8 cellular contexts compared by ENCODE assay signal in genomic region chr1:66445492-66446181, GRCh38.
A peak's percentile ranks its signal among the peaks of the same experiment; 100 is the strongest.
DNase-seq lines count a peak whose midpoint lies in the region; ATAC-seq and TF ChIP-seq lines count a peak whose summit lies in the region.

No MANE protein-coding gene starts in this region.

- H3K4me3 ChIP-seq in lower leg skin (ENCODE audit: low read depth, poor library complexity, severe bottlenecking): no peak overlapping the region

- peak overlapping the region; percentile 12 for H3K4me3 Mint-ChIP-seq in CD4-positive, alpha-beta T cell

- peak; percentile 31 to 58 (median 45) for DNase-seq in CD4-positive, alpha-beta T cell
- peak; percentile 28 for DNase-seq in activated T-cell treated with anti-CD3 and anti-CD28 coated beads for 1 hour (ENCODE audit: low read depth)
- peak; percentile 34 to 45 for DNase-seq in left colon
- peak; percentile 23 for DNase-seq in stimulated activated CD8-positive, alpha-beta memory T cell treated with anti-CD3 and anti-CD28 coated beads, Interleukin-12 subunit alpha, Interleukin-12 subunit beta, amount 100 ng/mL, for 1 hour (ENCODE audit: low read depth)
- no peak for DNase-seq in superior temporal gyrus (ENCODE audit: extremely low spot score)
- DNase-seq in lower leg skin (ENCODE audit: low spot score in 2 of 2): no peak

- H3K9me3 ChIP-seq in CD4-positive, alpha-beta T cell (ENCODE audit: control insufficient read depth, low read length): no peaks in the 10 kb centered on the region

- peaks cover 24% of the 10 kb centered on the region for H3K4me1 Mint-ChIP-seq in CD4-positive, alpha-beta T cell (ENCODE audit: low read depth)

- peak overlapping the region; percentile 63 for H3K27ac ChIP-seq in CD4-positive, alpha-beta T cell (ENCODE audit: low read depth, low read length)

- peak overlapping the region; percentile 86 for H3K27ac Mint-ChIP-seq in CD4-positive, alpha-beta T cell

- H3K27me3 ChIP-seq in CD4-positive, alpha-beta T cell (ENCODE audit: control insufficient read depth, insufficient read depth, low read length): no peaks in the 10 kb centered on the region

- intact Hi-C loops in CD4-positive, alpha-beta T cell (cut with DNase I, micrococcal nuclease): loop anchor here (1.0 to 5.0 kb wide), 9 partner anchors 73 to 1018 kb away; no protein-coding TSS in a partner anchor
- intact Hi-C loops in left colon (cut with DNase I, micrococcal nuclease): loop anchor here in 1 of 2 donors (2.0 to 10.0 kb wide), 2 partner anchors 189 to 491 kb away; no protein-coding TSS in a partner anchor
- intact Hi-C loops in lower leg skin (cut with DNase I; ENCODE audit: low total_unique reads): no loop called here

- no peaks in the 10 kb centered on the region for H3K27me3 Mint-ChIP-seq in CD4-positive, alpha-beta T cell

- H3K9me3 Mint-ChIP-seq in CD4-positive, alpha-beta T cell: no peaks in the 10 kb centered on the region

- no peaks in the 10 kb centered on the region for H3K36me3 Mint-ChIP-seq in CD4-positive, alpha-beta T cell (ENCODE audit: low read depth)

- POLR2A ChIA-PET in CD4-positive, alpha-beta T cell (lab: Charles Lee): interaction anchor here (0.7 to 3.2 kb wide), 22 partner anchors 9 to 1192 kb away, joined by 3 to 26 read pairs (median 5); no protein-coding TSS in a partner anchor

- WGBS in lower leg skin, 2 donors: 82 to 85% methylated on average over 5 of the region's 5 CpGs

- peak; percentile 4 for TF ChIP-seq CTCF in CD4-positive, alpha-beta T cell (IDR thresholded peaks at IDR 0.05)
- TF ChIP-seq CTCF in lower leg skin (IDR thresholded peaks at IDR 0.05): no peak

- peak; percentile 87 for ATAC-seq in CD4-positive, alpha-beta T cell (ENCODE audit: poor library complexity)
- ATAC-seq in GM21360 (IDR thresholded peaks at IDR 0.05; ENCODE audit: unreplicated experiment) (peak; percentile 82), HG03571 (IDR thresholded peaks at IDR 0.05; ENCODE audit: unreplicated experiment) (peak; percentile 79), left colon (peak; percentile 32)

- no peak for TF ChIP-seq POLR2A in lower leg skin (IDR thresholded peaks at IDR 0.05)

- CTCF ChIA-PET in CD4-positive, alpha-beta T cell (lab: Charles Lee): interaction anchor here (1.0 to 5.5 kb wide), 36 partner anchors 9 to 1015 kb away, joined by 3 to 172 read pairs (median 6); no protein-coding TSS in a partner anchor

Comparison
In these comparisons a context has a peak if more than half of its experiments do, and no peak if none do; other contexts are left out.
1. ATAC-seq: peak in every context shown above with its lines; median percentile 87 in CD4-positive, alpha-beta T cell; 82 in GM21360; 79 in HG03571; 32 in left colon.
2. DNase-seq: peak in CD4-positive, alpha-beta T cell (10 of 10), activated T-cell treated with anti-CD3 and anti-CD28 coated beads for 1 hour (single experiment), left colon (2 of 2) and stimulated activated CD8-positive, alpha-beta memory T cell treated with anti-CD3 and anti-CD28 coated beads, Interleukin-12 subunit alpha, Interleukin-12 subunit beta, amount 100 ng/mL, for 1 hour (single experiment); none in superior temporal gyrus (single experiment) and lower leg skin (0 of 2).